In genomic region chr22:37100589-37101127, GRCh38 we compare ENCODE assay signal across 22 cellular contexts. TPM values are rescaled to one million over a fixed set of nuclear protein-coding genes. Genes with fewer than 3 reads are reported as not detected.
DNase-seq lines count a peak whose midpoint lies in the region; ATAC-seq, FAIRE-seq and TF ChIP-seq lines count a peak whose summit lies in the region.
"Had no signal": no experiment of that assay in that cellular context is flagged by ENCODE, and none has a peak within 500 bp of the region (broad histone marks: within the 10 kb centered on the region; RNA-seq: fewer than 3 reads in every experiment).

No MANE protein-coding gene starts in this region.

- no peak for TF ChIP-seq CTCF in HepG2 (CRISPR knock-in tag; IDR thresholded peaks at IDR 0.05)
- TF ChIP-seq CTCF in transverse colon (IDR thresholded peaks at IDR 0.05) = no peak

- H3K9me3 Mint-ChIP-seq in activated naive CD4-positive, alpha-beta T cell treated with anti-CD3 and anti-CD28 coated beads, Interleukin-2, amount 50 U/mL, for 72 hours = no peaks in the 10 kb centered on the region
- no peaks in the 10 kb centered on the region for H3K9me3 Mint-ChIP-seq in naive thymus-derived CD8-positive, alpha-beta T cell
- H3K9me3 Mint-ChIP-seq: naive B cell had no signal

- H3K36me3 ChIP-seq in HepG2 (replicated peaks in 1 of 2; ENCODE audit: control insufficient read depth in 1 of 2, insufficient read depth in 2 of 2, low read length in 2 of 2) (no peaks in the 10 kb centered on the region), transverse colon (no peaks in the 10 kb centered on the region)
- H3K36me3 ChIP-seq: gastroesophageal sphincter had no signal

- intact Hi-C loops in HepG2 (cut with micrococcal nuclease; ENCODE audit: unreplicated experiment) = no loop called here
- intact Hi-C loops in transverse colon (cut with DNase I; ENCODE audit: low total_unique reads) = no loop called here

- H3K4me1 ChIP-seq in HepG2 (ENCODE audit: insufficient read depth, low read length) (peaks cover 20% of the 10 kb centered on the region), transverse colon (peaks cover 0 to 15% (median 7%) of the 10 kb centered on the region in 4 donors)
- H3K4me1 ChIP-seq: gastroesophageal sphincter, testis had no signal

- H3K9me3 ChIP-seq in T-helper 17 cell (ENCODE audit: control insufficient read depth, low read length, poor library complexity, severe bottlenecking) = no peaks in the 10 kb centered on the region
- H3K9me3 ChIP-seq in HepG2 (ENCODE audit: low read length) = no peaks in the 10 kb centered on the region
- no peaks in the 10 kb centered on the region for H3K9me3 ChIP-seq in transverse colon
- H3K9me3 ChIP-seq: gastroesophageal sphincter, testis had no signal

- H3K27me3 Mint-ChIP-seq in T-helper 17 cell = peaks cover 6% of the 10 kb centered on the region
- peaks cover 4 to 16% (median 13%) of the 10 kb centered on the region in 5 donors for H3K27me3 Mint-ChIP-seq in naive thymus-derived CD8-positive, alpha-beta T cell

- 39% methylated on average over 8 of the region's 8 CpGs for WGBS in HepG2 (ENCODE audit: low lambda C conversion rate)
- 23% methylated on average over 7 to 8 of the region's 8 CpGs for WGBS in transverse colon (ENCODE audit: low coverage in 1 of 2), 2 donors

- no peak overlapping the region for H3K4me2 ChIP-seq in HepG2 (ENCODE audit: low read depth, low read length)

- TF ChIP-seq POLR2A in HepG2 (IDR thresholded peaks at IDR 0.05; ENCODE audit: insufficient read depth in 1 of 2, low read depth in 2 of 2, low read length in 2 of 2) (no peak), transverse colon (IDR thresholded peaks at IDR 0.05) (no peak)

- no peaks in the 10 kb centered on the region for H3K36me3 Mint-ChIP-seq in activated naive CD4-positive, alpha-beta T cell treated with anti-CD3 and anti-CD28 coated beads, Interleukin-2, amount 50 U/mL, for 72 hours
- H3K36me3 Mint-ChIP-seq in T-helper 17 cell (ENCODE audit: low read depth) = no peaks in the 10 kb centered on the region
- H3K36me3 Mint-ChIP-seq in naive thymus-derived CD8-positive, alpha-beta T cell = no peaks in the 10 kb centered on the region
- H3K36me3 Mint-ChIP-seq: activated CD8-positive, alpha-beta memory T cell treated with anti-CD3 and anti-CD28 coated beads, Interleukin-2, amount 10 ng/mL, durations not matched to agents 7 days and 5 days; brain; naive B cell had no signal

- H3K4me3 Mint-ChIP-seq in T-helper 17 cell = peak overlapping the region; percentile 45
- H3K4me3 Mint-ChIP-seq in naive thymus-derived CD8-positive, alpha-beta T cell = no peak overlapping the region
- H3K4me3 Mint-ChIP-seq: activated CD8-positive, alpha-beta memory T cell treated with anti-CD3 and anti-CD28 coated beads, Interleukin-2, amount 10 ng/mL, durations not matched to agents 7 days and 5 days; brain; naive B cell had no signal

- no peak for TF ChIP-seq EP300 in HepG2 (IDR thresholded peaks at IDR 0.05; ENCODE audit: low read depth in 2 of 2, low read length in 2 of 2)
- TF ChIP-seq EP300 in HepG2 (CRISPR knock-in tag; IDR thresholded peaks at IDR 0.05; ENCODE audit: borderline replicate concordance) = no peak
- no peak for TF ChIP-seq EP300 in transverse colon (IDR thresholded peaks at IDR 0.05; ENCODE audit: low read depth)

- H3K4me1 Mint-ChIP-seq in T-helper 17 cell = peaks cover 18% of the 10 kb centered on the region
- H3K4me1 Mint-ChIP-seq in naive thymus-derived CD8-positive, alpha-beta T cell = peaks cover 3 to 29% (median 11%) of the 10 kb centered on the region in 4 donors

- H3K27me3 ChIP-seq in HepG2 (ENCODE audit: control insufficient read depth in 1 of 2, insufficient read depth in 2 of 2, low read length in 2 of 2) = no peaks in the 10 kb centered on the region
- H3K27me3 ChIP-seq in transverse colon = peaks cover 13% of the 10 kb centered on the region
- H3K27me3 ChIP-seq: testis had no signal

- H2AFZ ChIP-seq in HepG2 (ENCODE audit: low read length) = no peak overlapping the region

- no TSS peak for BruUV-seq in HepG2 (replicated peaks; lab: Mats Ljungman, UMichigan)

- CTCF ChIA-PET in HepG2 (lab: Yijun Ruan, JAX; ENCODE audit: low intra/inter-chr PET ratio, low total read pairs) = no interaction called here

- H3K27ac ChIP-seq in HepG2 (ENCODE audit: extremely low read length, insufficient read depth, low read length) = no peak overlapping the region
- peak overlapping the region; percentile 52 to 62 (median 56) for H3K27ac ChIP-seq in transverse colon
- H3K27ac ChIP-seq: gastroesophageal sphincter, testis had no signal

- no peaks in the 10 kb centered on the region for H4K20me1 ChIP-seq in HepG2 (ENCODE audit: insufficient read depth, low read length)

- H3K4me3 ChIP-seq in HepG2 (replicated peaks in 1 of 3; ENCODE audit: insufficient read depth in 1 of 3, low read depth in 2 of 3, low read length in 3 of 3) (no peak overlapping the region), transverse colon (no peak overlapping the region)
- H3K4me3 ChIP-seq: gastroesophageal sphincter, testis had no signal

- H3K79me2 ChIP-seq in HepG2 (ENCODE audit: insufficient read depth, low read length) = no peaks in the 10 kb centered on the region

- no peak for DNase-seq in activated naive CD4-positive, alpha-beta T cell treated with anti-CD3 and anti-CD28 coated beads, Interleukin-2, amount 50 U/mL, for 72 hours (ENCODE audit: low spot score in 2 of 2)
- no peak for DNase-seq in activated naive CD4-positive, alpha-beta T cell (lab: John Stamatoyannopoulos, UW)
- DNase-seq in T-helper 17 cell (no peak), HepG2 (ENCODE audit: low spot score) (no peak), transverse colon (peak; percentile 71)
- DNase-seq in naive thymus-derived CD8-positive, alpha-beta T cell = no peak
- DNase-seq: activated CD8-positive, alpha-beta memory T cell treated with anti-CD3 and anti-CD28 coated beads, Interleukin-2, amount 10 ng/mL, durations not matched to agents 7 days and 5 days; Calu3; IMR-90; naive B cell; NCI-H2029 treated with DMSO at 0.1 percent for 48 hours; NCI-H524 treated with DMSO at 0.1 percent for 48 hours; PC-3; testis had no signal

- FAIRE-seq in HepG2 (lab: Jason Lieb, UNC) = no peak
- FAIRE-seq: TTC549 had no signal

- TF ChIP-seq RAD21 in HepG2 (CRISPR knock-in tag; IDR thresholded peaks at IDR 0.05) = no peak

- no peak overlapping the region for H3K9ac ChIP-seq in HepG2 (ENCODE audit: insufficient read depth, low read depth, low read length)

- POLR2A ChIA-PET in HepG2 (lab: Yijun Ruan, JAX) = no interaction called here
- POLR2A ChIA-PET in naive thymus-derived CD8-positive, alpha-beta T cell (lab: Charles Lee) = interaction anchor here (2.1 kb wide), 1 partner anchor 22 kb away, joined by 6 read pairs; no protein-coding TSS in a partner anchor

- peak overlapping the region; percentile 50 to 70 for H3K27ac Mint-ChIP-seq in activated naive CD4-positive, alpha-beta T cell treated with anti-CD3 and anti-CD28 coated beads, Interleukin-2, amount 50 U/mL, for 72 hours
- H3K27ac Mint-ChIP-seq in T-helper 17 cell = peak overlapping the region; percentile 89
- H3K27ac Mint-ChIP-seq in naive thymus-derived CD8-positive, alpha-beta T cell = peak overlapping the region in 1 of 10 donors; percentile 40
- H3K27ac Mint-ChIP-seq: activated CD8-positive, alpha-beta memory T cell treated with anti-CD3 and anti-CD28 coated beads, Interleukin-2, amount 10 ng/mL, durations not matched to agents 7 days and 5 days; brain had no signal

- in situ Hi-C loops in HepG2 (cut with HindIII; ENCODE audit: extremely low pct_ligation_motif_present, low pct_unique_long_range_greater_than_20kb) (no loop called here), transverse colon (cut with MboI; ENCODE audit: low pct_ligation_motif_present in 1 of 4, low pct_unique_long_range_greater_than_20kb in 1 of 4, low sequenced_read_pairs in 3 of 4) (no loop called here)

- ATAC-seq in activated naive CD4-positive, alpha-beta T cell treated with anti-CD3 and anti-CD28 coated beads, Interleukin-2, amount 50 U/mL, for 72 hours = peak; percentile 51 to 73
- ATAC-seq in T-helper 17 cell = peak; percentile 64
- ATAC-seq in HepG2 = no peak
- no peak for ATAC-seq in naive thymus-derived CD8-positive, alpha-beta T cell
- ATAC-seq in HG03354 (IDR thresholded peaks at IDR 0.05; ENCODE audit: poor library complexity, severe bottlenecking, unreplicated experiment) = no peak
- no peak for ATAC-seq in GM18907 (IDR thresholded peaks at IDR 0.05; ENCODE audit: unreplicated experiment)
- ATAC-seq: activated CD8-positive, alpha-beta memory T cell treated with anti-CD3 and anti-CD28 coated beads, Interleukin-2, amount 10 ng/mL, durations not matched to agents 7 days and 5 days; gastroesophageal sphincter; HCT116; PC-3 had no signal

RNA-seq across cellular contexts. Expression of gene TMPRSS6, which starts 8.9 kb away (rescaled TPM):
- total RNA-seq in activated naive CD4-positive, alpha-beta T cell treated with anti-CD3 and anti-CD28 coated beads, Interleukin-2, amount 50 U/mL, for 72 hours = 10 to 100 TPM in 1 of 2 donors, 1 to 10 TPM in 1; 8.7 to 27.8 TPM
- total RNA-seq in T-helper 17 cell (under 1 TPM; 0.31 to 0.92 TPM), HepG2 (2016; rRNA removed; fragmentation: Illumina TruSeq; extraction: Trizol) (1.5 and 4.2 TPM in 2 replicates), transverse colon (1 to 10 TPM in 1 of 4 donors, under 1 TPM in 2, not detected in 1; 0.16 to 4.9 (median 0.41) TPM)
- total RNA-seq in HepG2 (2016; cell fraction: cytosol; rRNA removed; fragmentation: Illumina TruSeq; extraction: Trizol; ENCODE audit: low read depth) = 1.1 and 1.5 TPM in 2 replicates
- 1.5 and 5.2 TPM in 2 replicates for total RNA-seq in HepG2 (2016; cell fraction: insoluble cytoplasmic fraction; rRNA removed; fragmentation: Illumina TruSeq; extraction: Trizol)
- 1.7 and 2.7 TPM in 2 replicates for total RNA-seq in HepG2 (2016; cell fraction: membrane; rRNA removed; fragmentation: Illumina TruSeq; extraction: Trizol)
- total RNA-seq in HepG2 (2016; cell fraction: nucleus; rRNA removed; fragmentation: Illumina TruSeq; extraction: Trizol) = 5.1 and 6.1 TPM in 2 replicates
- polyA plus RNA-seq in HepG2 (2011; rRNA removed) = 4.8 and 8.5 TPM in 2 replicates
- 5.4 and 5.9 TPM in 2 replicates for polyA plus RNA-seq in HepG2 (2011; cell fraction: cytosol; rRNA removed)
- 16.8 and 19.4 TPM in 2 replicates for polyA plus RNA-seq in HepG2 (2011; cell fraction: nucleus; rRNA removed)
- polyA plus RNA-seq in HepG2 (2012) = 4.2 and 6.4 TPM in 2 replicates
- 1.7 TPM in 2 replicates for polyA plus RNA-seq in HepG2 (2016; cell fraction: cytosol; fragmentation: Illumina TruSeq; extraction: Trizol; ENCODE audit: low read depth)
- 2.3 and 2.6 TPM in 2 replicates for polyA plus RNA-seq in HepG2 (2016; cell fraction: insoluble cytoplasmic fraction; fragmentation: Illumina TruSeq; extraction: Trizol; ENCODE audit: low read depth)
- 2.4 and 3.1 TPM in 2 replicates for polyA plus RNA-seq in HepG2 (2016; cell fraction: membrane; fragmentation: Illumina TruSeq; extraction: Trizol; ENCODE audit: low read depth)
- polyA plus RNA-seq in HepG2 (2016; cell fraction: nucleus; fragmentation: Illumina TruSeq; extraction: Trizol; ENCODE audit: insufficient read depth, low read depth) = 10.0 and 11.5 TPM in 2 replicates
- polyA minus RNA-seq in HepG2 (2011; rRNA and poly(A)+ RNA removed; ENCODE audit: low replicate concordance) = 6.6 TPM in 1 of 2 replicates, not detected in the other
- 1.1 and 1.9 TPM in 2 replicates for polyA minus RNA-seq in HepG2 (2011; cell fraction: cytosol; rRNA and poly(A)+ RNA removed)
- polyA minus RNA-seq in HepG2 (2011; cell fraction: nucleus; rRNA and poly(A)+ RNA removed) = 4.0 and 5.2 TPM in 2 replicates
- under 1 TPM; 0.27 to 0.36 TPM for total RNA-seq in naive thymus-derived CD8-positive, alpha-beta T cell
- polyA plus RNA-seq in naive thymus-derived CD8-positive, alpha-beta T cell = under 1 TPM; 0.05 to 0.09 (median 0.06) TPM
- total RNA-seq: Calu3, gastroesophageal sphincter, IMR-90, pulmonary artery endothelial cell, SK-MEL-5 had no signal
- polyA plus RNA-seq: IMR-90 had no signal

RNA-seq across cellular contexts. Expression of gene IL2RB, which starts 49.1 kb away (rescaled TPM):
- 100 to 1,000 TPM; 170 to 253 TPM for total RNA-seq in activated naive CD4-positive, alpha-beta T cell treated with anti-CD3 and anti-CD28 coated beads, Interleukin-2, amount 50 U/mL, for 72 hours
- 100 to 1,000 TPM in 1 of 2 donors, 10 to 100 TPM in 1; 76.4 to 107 TPM for total RNA-seq in T-helper 17 cell
- total RNA-seq in HepG2 (2016; rRNA removed; fragmentation: Illumina TruSeq; extraction: Trizol) = not detected in 2 replicates
- total RNA-seq in HepG2 (2016; cell fraction: cytosol; rRNA removed; fragmentation: Illumina TruSeq; extraction: Trizol; ENCODE audit: low read depth) = not detected in 2 replicates
- not detected in 2 replicates for total RNA-seq in HepG2 (2016; cell fraction: insoluble cytoplasmic fraction; rRNA removed; fragmentation: Illumina TruSeq; extraction: Trizol)
- total RNA-seq in HepG2 (2016; cell fraction: membrane; rRNA removed; fragmentation: Illumina TruSeq; extraction: Trizol) = not detected in 2 replicates
- total RNA-seq in HepG2 (2016; cell fraction: nucleus; rRNA removed; fragmentation: Illumina TruSeq; extraction: Trizol) = not detected in 2 replicates
- polyA plus RNA-seq in HepG2 (2011; rRNA removed) = 0.05 TPM in 1 of 2 replicates, not detected in the other
- 0.10 TPM in 1 of 2 replicates, not detected in the other for polyA plus RNA-seq in HepG2 (2011; cell fraction: cytosol; rRNA removed)
- 0.09 TPM in 1 of 2 replicates, not detected in the other for polyA plus RNA-seq in HepG2 (2011; cell fraction: nucleus; rRNA removed)
- polyA plus RNA-seq in HepG2 (2012) = 0.03 TPM in 1 of 2 replicates, not detected in the other
- not detected in 2 replicates for polyA plus RNA-seq in HepG2 (2016; cell fraction: cytosol; fragmentation: Illumina TruSeq; extraction: Trizol; ENCODE audit: low read depth)
- not detected in 2 replicates for polyA plus RNA-seq in HepG2 (2016; cell fraction: insoluble cytoplasmic fraction; fragmentation: Illumina TruSeq; extraction: Trizol; ENCODE audit: low read depth)
- not detected in 2 replicates for polyA plus RNA-seq in HepG2 (2016; cell fraction: membrane; fragmentation: Illumina TruSeq; extraction: Trizol; ENCODE audit: low read depth)
- not detected in 2 replicates for polyA plus RNA-seq in HepG2 (2016; cell fraction: nucleus; fragmentation: Illumina TruSeq; extraction: Trizol; ENCODE audit: insufficient read depth, low read depth)
- 0.06 TPM in 1 of 2 replicates, not detected in the other for polyA minus RNA-seq in HepG2 (2011; rRNA and poly(A)+ RNA removed; ENCODE audit: low replicate concordance)
- polyA minus RNA-seq in HepG2 (2011; cell fraction: cytosol; rRNA and poly(A)+ RNA removed) = not detected in 2 replicates
- not detected in 2 replicates for polyA minus RNA-seq in HepG2 (2011; cell fraction: nucleus; rRNA and poly(A)+ RNA removed)
- total RNA-seq in transverse colon = 1 to 10 TPM; 1.1 to 3.4 (median 2.6) TPM
- 10 to 100 TPM; 31.1 to 34.2 TPM for total RNA-seq in naive thymus-derived CD8-positive, alpha-beta T cell
- 100 to 1,000 TPM in 1 of 3 donors, 10 to 100 TPM in 2; 74.9 to 113 (median 81.1) TPM for polyA plus RNA-seq in naive thymus-derived CD8-positive, alpha-beta T cell
- total RNA-seq: Calu3, IMR-90, PC-3, SK-MEL-5 had no signal

RNA-seq across cellular contexts. Expression of gene KCTD17, which starts 49.1 kb away (rescaled TPM):
- 10 to 100 TPM; 20.0 to 35.7 TPM for total RNA-seq in activated naive CD4-positive, alpha-beta T cell treated with anti-CD3 and anti-CD28 coated beads, Interleukin-2, amount 50 U/mL, for 72 hours
- total RNA-seq in T-helper 17 cell (10 to 100 TPM; 26.1 to 31.5 TPM), HepG2 (2016; rRNA removed; fragmentation: Illumina TruSeq; extraction: Trizol) (4.5 and 5.3 TPM in 2 replicates), transverse colon (10 to 100 TPM; 11.2 to 61.3 (median 35.1) TPM)
- 2.1 and 2.4 TPM in 2 replicates for total RNA-seq in HepG2 (2016; cell fraction: cytosol; rRNA removed; fragmentation: Illumina TruSeq; extraction: Trizol; ENCODE audit: low read depth)
- 3.3 and 4.9 TPM in 2 replicates for total RNA-seq in HepG2 (2016; cell fraction: insoluble cytoplasmic fraction; rRNA removed; fragmentation: Illumina TruSeq; extraction: Trizol)
- total RNA-seq in HepG2 (2016; cell fraction: membrane; rRNA removed; fragmentation: Illumina TruSeq; extraction: Trizol) = 3.7 and 3.8 TPM in 2 replicates
- total RNA-seq in HepG2 (2016; cell fraction: nucleus; rRNA removed; fragmentation: Illumina TruSeq; extraction: Trizol) = 2.9 and 4.4 TPM in 2 replicates
- polyA plus RNA-seq in HepG2 (2011; rRNA removed) = 11.7 and 17.4 TPM in 2 replicates
- polyA plus RNA-seq in HepG2 (2011; cell fraction: cytosol; rRNA removed) = 11.0 and 11.5 TPM in 2 replicates
- 52.2 and 53.1 TPM in 2 replicates for polyA plus RNA-seq in HepG2 (2011; cell fraction: nucleus; rRNA removed)
- 5.3 and 11.6 TPM in 2 replicates for polyA plus RNA-seq in HepG2 (2012)
- 2.5 and 3.1 TPM in 2 replicates for polyA plus RNA-seq in HepG2 (2016; cell fraction: cytosol; fragmentation: Illumina TruSeq; extraction: Trizol; ENCODE audit: low read depth)
- polyA plus RNA-seq in HepG2 (2016; cell fraction: insoluble cytoplasmic fraction; fragmentation: Illumina TruSeq; extraction: Trizol; ENCODE audit: low read depth) = 4.6 and 5.0 TPM in 2 replicates
- polyA plus RNA-seq in HepG2 (2016; cell fraction: membrane; fragmentation: Illumina TruSeq; extraction: Trizol; ENCODE audit: low read depth) = 2.8 and 4.0 TPM in 2 replicates
- polyA plus RNA-seq in HepG2 (2016; cell fraction: nucleus; fragmentation: Illumina TruSeq; extraction: Trizol; ENCODE audit: insufficient read depth, low read depth) = 5.0 and 5.9 TPM in 2 replicates
- polyA minus RNA-seq in HepG2 (2011; rRNA and poly(A)+ RNA removed; ENCODE audit: low replicate concordance) = 0.28 and 24.0 TPM in 2 replicates
- 4.6 and 5.1 TPM in 2 replicates for polyA minus RNA-seq in HepG2 (2011; cell fraction: cytosol; rRNA and poly(A)+ RNA removed)
- 6.8 and 7.3 TPM in 2 replicates for polyA minus RNA-seq in HepG2 (2011; cell fraction: nucleus; rRNA and poly(A)+ RNA removed)
- 10 to 100 TPM; 26.1 to 26.6 TPM for total RNA-seq in naive thymus-derived CD8-positive, alpha-beta T cell
- polyA plus RNA-seq in naive thymus-derived CD8-positive, alpha-beta T cell = 10 to 100 TPM in 2 of 3 donors, 1 to 10 TPM in 1; 9.1 to 12.1 (median 10.3) TPM

Comparison
In these comparisons a context has a peak if more than half of its experiments do, and no peak if none do; other contexts are left out.
1. ATAC-seq: peak in activated naive CD4-positive, alpha-beta T cell treated with anti-CD3 and anti-CD28 coated beads, Interleukin-2, amount 50 U/mL, for 72 hours (2 of 2) and T-helper 17 cell (single experiment); none in HepG2 (single experiment), naive thymus-derived CD8-positive, alpha-beta T cell (0 of 2), HG03354 (single experiment) and GM18907 (single experiment).
2. RNA of gene IL2RB, which starts 49.1 kb away (total RNA-seq): 170 to 253 TPM in activated naive CD4-positive, alpha-beta T cell treated with anti-CD3 and anti-CD28 coated beads, Interleukin-2, amount 50 U/mL, for 72 hours, 76.4 to 107 TPM in T-helper 17 cell and 31.1 to 34.2 TPM in naive thymus-derived CD8-positive, alpha-beta T cell; 1.1 to 3.4 TPM in transverse colon and not detected in HepG2; every median in the first group is over 4 times any median in the second.